Comparison of ENCODE assay signal across 1 cellular context in genomic region chr11:9626778-9627394, GRCh38.
TF ChIP-seq lines count a peak whose summit lies in the region.

No MANE protein-coding gene starts in this region.

TF ChIP-seq in GM12878, 131 proteins besides CTCF, POLR2A, EP300 and RAD21:
- peak; percentile 64 for TF ChIP-seq MEF2B (IDR thresholded peaks at IDR 0.05; ENCODE audit: partially characterized antibody, poor library complexity, severe bottlenecking)
- TF ChIP-seq, protein P1, sequence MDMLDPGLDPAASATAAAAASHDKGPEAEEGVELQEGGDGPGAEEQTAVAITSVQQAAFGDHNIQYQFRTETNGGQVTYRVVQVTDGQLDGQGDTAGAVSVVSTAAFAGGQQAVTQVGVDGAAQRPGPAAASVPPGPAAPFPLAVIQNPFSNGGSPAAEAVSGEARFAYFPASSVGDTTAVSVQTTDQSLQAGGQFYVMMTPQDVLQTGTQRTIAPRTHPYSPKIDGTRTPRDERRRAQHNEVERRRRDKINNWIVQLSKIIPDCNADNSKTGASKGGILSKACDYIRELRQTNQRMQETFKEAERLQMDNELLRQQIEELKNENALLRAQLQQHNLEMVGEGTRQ (IDR thresholded peaks at IDR 0.05; ENCODE audit: borderline replicate concordance, low read depth, low read length) = no peak
- TF ChIP-seq NFXL1 (IDR thresholded peaks at IDR 0.05; ENCODE audit: borderline replicate concordance) = no peak
- TF ChIP-seq IKZF1 (conservative IDR thresholded peaks at IDR 0.05) = peak; percentile 55
- no peak for TF ChIP-seq E2F4 (IDR thresholded peaks at IDR 0.05; ENCODE audit: low read depth, low read length)
- TF ChIP-seq, protein P2, sequence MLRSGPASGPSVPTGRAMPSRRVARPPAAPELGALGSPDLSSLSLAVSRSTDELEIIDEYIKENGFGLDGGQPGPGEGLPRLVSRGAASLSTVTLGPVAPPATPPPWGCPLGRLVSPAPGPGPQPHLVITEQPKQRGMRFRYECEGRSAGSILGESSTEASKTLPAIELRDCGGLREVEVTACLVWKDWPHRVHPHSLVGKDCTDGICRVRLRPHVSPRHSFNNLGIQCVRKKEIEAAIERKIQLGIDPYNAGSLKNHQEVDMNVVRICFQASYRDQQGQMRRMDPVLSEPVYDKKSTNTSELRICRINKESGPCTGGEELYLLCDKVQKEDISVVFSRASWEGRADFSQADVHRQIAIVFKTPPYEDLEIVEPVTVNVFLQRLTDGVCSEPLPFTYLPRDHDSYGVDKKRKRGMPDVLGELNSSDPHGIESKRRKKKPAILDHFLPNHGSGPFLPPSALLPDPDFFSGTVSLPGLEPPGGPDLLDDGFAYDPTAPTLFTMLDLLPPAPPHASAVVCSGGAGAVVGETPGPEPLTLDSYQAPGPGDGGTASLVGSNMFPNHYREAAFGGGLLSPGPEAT (IDR thresholded peaks at IDR 0.05; ENCODE audit: low read depth) = 0 out of 2 replicates have a peak, but pooled peaks have one; percentile 25
- TF ChIP-seq YY1 (IDR thresholded peaks at IDR 0.05; ENCODE audit: low read depth, low read length) = no peak
- TF ChIP-seq FOS (IDR thresholded peaks at IDR 0.05; ENCODE audit: borderline replicate concordance, extremely low read depth, insufficient read length) = no peak
- TF ChIP-seq, protein P3, sequence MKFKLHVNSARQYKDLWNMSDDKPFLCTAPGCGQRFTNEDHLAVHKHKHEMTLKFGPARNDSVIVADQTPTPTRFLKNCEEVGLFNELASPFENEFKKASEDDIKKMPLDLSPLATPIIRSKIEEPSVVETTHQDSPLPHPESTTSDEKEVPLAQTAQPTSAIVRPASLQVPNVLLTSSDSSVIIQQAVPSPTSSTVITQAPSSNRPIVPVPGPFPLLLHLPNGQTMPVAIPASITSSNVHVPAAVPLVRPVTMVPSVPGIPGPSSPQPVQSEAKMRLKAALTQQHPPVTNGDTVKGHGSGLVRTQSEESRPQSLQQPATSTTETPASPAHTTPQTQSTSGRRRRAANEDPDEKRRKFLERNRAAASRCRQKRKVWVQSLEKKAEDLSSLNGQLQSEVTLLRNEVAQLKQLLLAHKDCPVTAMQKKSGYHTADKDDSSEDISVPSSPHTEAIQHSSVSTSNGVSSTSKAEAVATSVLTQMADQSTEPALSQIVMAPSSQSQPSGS (IDR thresholded peaks at IDR 0.05; ENCODE audit: low read length) = no peak
- peak; percentile 77; the same call in 1 of the 2 replicates for TF ChIP-seq NR2C1 (IDR thresholded peaks at IDR 0.05)
- peak in 1 of 2 experiments; percentile 21; a peak in 1 of 4 replicates for TF ChIP-seq BHLHE40 (IDR thresholded peaks at IDR 0.05; ENCODE audit: borderline replicate concordance in 1 of 2, low read depth in 2 of 2, low read length in 1 of 2)
- TF ChIP-seq EZH2 (IDR thresholded peaks at IDR 0.05; ENCODE audit: borderline replicate concordance, control insufficient read depth, low read depth, low read length) = no peak
- TF ChIP-seq IKZF2 (IDR thresholded peaks at IDR 0.05) = peak in 1 of 2 experiments; percentile 54; a peak in 2 of 4 replicates
- peak; percentile 29; the same call in 1 of the 2 replicates for TF ChIP-seq ZNF687 (IDR thresholded peaks at IDR 0.05)
- peak; percentile 95 for TF ChIP-seq NR2F1 (conservative IDR thresholded peaks at IDR 0.05)
- no peak for TF ChIP-seq SP1 (IDR thresholded peaks at IDR 0.05; ENCODE audit: low read depth, low read length)
- no peak for TF ChIP-seq MEF2A (IDR thresholded peaks at IDR 0.05; ENCODE audit: insufficient read depth, low read depth, low read length)
- TF ChIP-seq BCLAF1 (IDR thresholded peaks at IDR 0.05) = no peak
- peak; percentile 45; the same call in 1 of the 2 replicates for TF ChIP-seq ZNF384 (IDR thresholded peaks at IDR 0.05; ENCODE audit: borderline replicate concordance, low read depth, low read length)
